In the genomic region with DNA sequence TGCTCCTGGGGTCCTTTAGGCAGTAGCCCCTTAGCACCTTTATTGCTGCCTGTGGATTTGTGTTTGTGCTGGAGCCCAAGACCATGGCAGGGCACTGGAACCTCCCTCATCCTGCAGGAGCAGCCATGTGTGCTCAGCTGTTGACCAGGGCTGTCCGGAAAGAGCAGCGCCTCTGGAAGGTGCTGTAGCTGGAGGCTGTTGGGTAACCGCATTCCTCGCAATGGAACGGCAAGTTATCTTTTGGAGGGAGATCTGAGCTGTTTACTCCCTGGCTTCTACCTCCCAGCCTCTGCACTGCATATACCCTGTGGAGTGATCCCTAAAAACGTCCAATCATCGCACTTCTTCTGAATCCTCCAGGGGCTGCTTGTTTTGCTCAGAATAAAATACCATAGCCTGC, we compare ENCODE assay signal across 18 cellular contexts.
"Had no signal": no experiment of that assay in that cellular context is flagged by ENCODE, and none has a peak within 500 bp of the region (broad histone marks: within the 10 kb centered on the region; RNA-seq: fewer than 3 reads in every experiment).

No MANE protein-coding gene starts in this region.

- H3K27ac ChIP-seq: colonic mucosa, gastrocnemius medialis, heart right ventricle, left lung, right atrium auricular region, uterus had no signal

- H3K9me3 ChIP-seq: colonic mucosa, gastrocnemius medialis, heart right ventricle, left lung, right atrium auricular region, uterus had no signal

- H3K4me3 Mint-ChIP-seq: naive B cell, nephron, type B pancreatic cell had no signal

- DNase-seq: colonic mucosa; dermis blood vessel endothelial cell; erythroblast; gastrocnemius medialis; heart right ventricle; islet precursor cell; left lung; mesenchymal stem cell; naive B cell; small intestine; stimulated activated CD4-positive, alpha-beta T cell treated with anti-CD3 and anti-CD28 coated beads, Interleukin-12 subunit alpha, Interleukin-12 subunit beta, amount 100 ng/mL, for 4 hours; stimulated activated CD4-positive, alpha-beta T cell treated with anti-CD3 and anti-CD28 coated beads, Interleukin-2, amount 100 ng/mL, for 48 hours; stimulated activated naive CD4-positive, alpha-beta T cell treated with Interleukin-2 at 50 U/mL for 16 hours; uterus had no signal

- H3K36me3 ChIP-seq: colonic mucosa, gastrocnemius medialis, heart right ventricle, left lung, right atrium auricular region, uterus had no signal

- H3K4me1 ChIP-seq: colonic mucosa, right atrium auricular region, uterus had no signal

- H3K27me3 Mint-ChIP-seq: naive B cell, type B pancreatic cell had no signal

- H3K4me3 ChIP-seq: colonic mucosa, gastrocnemius medialis, heart right ventricle, left lung, lung, right atrium auricular region, uterus had no signal

- H3K27me3 ChIP-seq: colonic mucosa, gastrocnemius medialis, heart right ventricle, left lung, right atrium auricular region, uterus had no signal

- ATAC-seq: gastrocnemius medialis, left lung had no signal

- H3K27ac Mint-ChIP-seq: nephron, type B pancreatic cell had no signal

- H3K36me3 Mint-ChIP-seq: type B pancreatic cell had no signal
